8 cellular contexts compared by ENCODE assay signal in the genomic region with DNA sequence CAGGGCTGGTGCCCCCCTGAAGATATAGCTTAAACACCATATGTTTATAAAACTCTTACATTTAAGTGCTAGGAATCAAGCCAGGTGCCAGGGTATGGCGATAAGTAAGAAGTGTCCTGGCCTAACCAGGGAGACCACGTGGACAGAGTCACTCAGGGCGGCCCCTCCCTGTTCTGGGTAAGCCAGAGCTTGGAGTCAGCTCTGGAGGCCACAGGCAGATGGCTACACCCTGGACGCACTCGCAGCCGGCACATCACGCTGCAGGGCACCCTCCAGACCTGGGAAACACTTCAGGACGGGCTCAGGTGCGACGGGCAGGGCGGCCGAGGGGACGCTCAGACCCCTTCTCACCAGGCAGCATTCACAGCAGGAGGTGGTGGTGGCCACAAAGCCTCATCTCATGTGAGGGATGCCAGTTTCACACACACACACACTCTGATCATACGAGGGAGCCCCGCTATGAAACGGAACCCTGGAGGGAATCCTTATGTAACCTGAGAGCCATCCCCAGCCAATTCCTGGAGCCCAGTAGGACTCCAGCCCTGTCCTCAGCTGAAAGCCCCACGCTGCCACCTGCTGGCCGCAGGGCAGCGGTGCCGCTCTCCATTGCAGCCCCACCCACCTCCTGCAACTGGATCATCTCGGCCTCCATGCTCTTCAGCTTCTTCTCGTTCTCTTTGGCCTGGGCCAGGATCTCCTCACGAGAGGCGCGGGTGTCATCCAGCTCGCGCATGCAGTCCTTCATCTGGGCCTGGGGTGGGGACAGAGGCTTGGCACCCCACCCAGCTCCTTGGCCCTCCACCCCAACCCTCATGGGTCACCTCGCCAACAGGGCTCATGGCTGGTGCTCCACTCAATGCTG.
DNase-seq lines count a peak whose midpoint lies in the region; ATAC-seq lines count a peak whose summit lies in the region.

No MANE protein-coding gene starts in this region.

- DNase-seq in NCI-H146 (lab: John Stamatoyannopoulos, UW) (peak; percentile 50), NCI-H146 treated with DMSO at 0.1 percent for 48 hours (lab: John Stamatoyannopoulos, UW; ENCODE audit: unreplicated experiment) (no peak), NCI-H2171 (lab: John Stamatoyannopoulos, UW) (peak; percentile 58)
- DNase-seq in activated CD4-positive, CD25-positive, alpha-beta regulatory T cell (lab: John Stamatoyannopoulos, UW) = peak; percentile 25 to 65 (median 42)
- DNase-seq in central memory CD4-positive, alpha-beta T cell = peak; percentile 55
- DNase-seq in stimulated activated CD4-positive, alpha-beta T cell treated with anti-CD3 and anti-CD28 coated beads, Interleukin-1b, Interleukin-23, amount 100 ng/mL, for 24 hours (ENCODE audit: low read depth in 4 of 4, low spot score in 1 of 4) = peak; percentile 32 to 65 (median 52)

- H3K27ac ChIP-seq in layer of hippocampus (ENCODE audit: low read depth, low read length) = peak overlapping the region; percentile 53

- H3K27me3 ChIP-seq in layer of hippocampus (ENCODE audit: control insufficient read depth, insufficient read depth, low read length) = no peaks in the 10 kb centered on the region

- no peak for ATAC-seq in GM18520 (IDR thresholded peaks at IDR 0.05; ENCODE audit: unreplicated experiment)
